In the genomic region with DNA sequence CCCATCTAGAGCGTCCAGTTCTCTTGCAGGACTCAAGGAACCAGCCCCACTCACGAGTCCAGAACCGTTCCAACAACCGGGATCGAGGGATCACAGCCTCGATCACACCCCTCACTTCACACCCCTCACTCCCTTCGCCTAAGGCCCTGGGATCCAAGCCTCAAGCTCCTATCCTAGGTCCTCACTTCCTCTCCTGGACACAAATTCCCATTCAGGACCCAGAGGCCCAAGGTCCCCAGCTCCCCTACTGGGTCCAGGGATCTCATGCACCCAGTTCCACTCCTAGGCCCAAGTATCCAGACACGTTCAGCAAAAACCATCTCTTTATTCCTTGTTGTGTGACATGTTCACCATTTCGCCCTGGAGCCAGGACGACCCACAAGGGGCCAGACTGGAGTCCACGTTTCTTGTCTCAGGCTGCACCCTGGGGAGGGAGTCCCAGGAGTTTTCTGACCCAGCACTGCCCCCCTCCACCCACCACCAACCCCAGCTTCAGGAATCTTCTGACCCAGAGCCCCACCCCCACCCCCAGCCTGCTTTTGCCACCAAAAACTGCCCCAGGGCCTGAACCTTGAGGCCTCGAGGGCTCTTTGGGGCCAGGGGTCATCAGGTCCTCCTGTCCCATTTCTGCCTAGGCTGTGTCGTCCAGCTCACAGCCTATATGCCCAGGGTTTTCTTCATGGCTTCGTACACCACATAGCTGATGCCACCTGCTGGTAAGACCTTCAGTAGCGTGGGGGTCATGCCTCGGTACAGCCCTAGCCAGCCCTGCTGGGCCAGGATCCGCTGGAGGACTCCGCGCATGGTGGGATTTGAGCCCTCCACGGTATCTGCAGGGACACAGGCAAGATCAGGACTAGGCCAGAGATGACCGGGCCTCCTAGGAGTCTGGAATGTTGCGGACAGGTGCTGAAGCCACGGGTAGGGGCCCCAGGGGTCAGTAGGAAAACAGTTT, we compare ENCODE assay signal across 8 cellular contexts. TPM values are rescaled to one million over a fixed set of nuclear protein-coding genes. Genes with fewer than 3 reads are reported as not detected.
A peak's percentile ranks its signal among the peaks of the same experiment; 100 is the strongest.
DNase-seq lines count a peak whose midpoint lies in the region; ATAC-seq lines count a peak whose summit lies in the region.

No MANE protein-coding gene starts in this region.

- H3K36me3 ChIP-seq in BLaER1: peaks cover 20% of the 10 kb centered on the region
- peaks cover 22% of the 10 kb centered on the region for H3K36me3 ChIP-seq in HUES6 (ENCODE audit: control insufficient read depth, insufficient read depth, low read length)
- H3K36me3 ChIP-seq in mesendoderm (ENCODE audit: control insufficient read depth, insufficient read depth, low read length): peaks cover 6% of the 10 kb centered on the region

- peak overlapping the region; percentile 97 for H4K5ac ChIP-seq in mesendoderm (ENCODE audit: low read length)

- no peak overlapping the region for H2BK5ac ChIP-seq in mesendoderm (ENCODE audit: low read length)

- ATAC-seq in GM21717 (IDR thresholded peaks at IDR 0.05; ENCODE audit: unreplicated experiment) (no peak), GM18861 (IDR thresholded peaks at IDR 0.05; ENCODE audit: unreplicated experiment) (no peak)

- H3K79me1 ChIP-seq in mesendoderm (ENCODE audit: low read length): no peaks in the 10 kb centered on the region

- H3K56ac ChIP-seq in mesendoderm (ENCODE audit: low read length): peak overlapping the region; percentile 65

- H3K23ac ChIP-seq in mesendoderm (ENCODE audit: low read length): no peak overlapping the region

- peaks cover 32% of the 10 kb centered on the region for H4K20me1 ChIP-seq in BLaER1

- H2BK15ac ChIP-seq in mesendoderm (replicated peaks; ENCODE audit: low read depth): no peak overlapping the region

- DNase-seq in mesendoderm: peak; percentile 11
- DNase-seq in dedifferentiated amniotic fluid mesenchymal stem cell (ENCODE audit: extremely low spot score): no peak
- DNase-seq in nucleus accumbens (lab: John Stamatoyannopoulos, UW): no peak

- H3K4ac ChIP-seq in mesendoderm (ENCODE audit: low read depth, low read length): peak overlapping the region; percentile 38

- H3K27ac ChIP-seq in BLaER1: peak overlapping the region; percentile 83
- no peak overlapping the region for H3K27ac ChIP-seq in HUES6 (ENCODE audit: low read depth, low read length)
- peak overlapping the region; percentile 95 for H3K27ac ChIP-seq in angular gyrus (ENCODE audit: low read depth, low read length)
- H3K27ac ChIP-seq in mesendoderm (ENCODE audit: low read depth, low read length): peak overlapping the region; percentile 26

- H3K4me1 ChIP-seq in BLaER1 (peaks cover 28% of the 10 kb centered on the region), HUES6 (ENCODE audit: control insufficient read depth, insufficient read depth, low read length) (0 out of 2 replicates have a peak, but pooled peaks cover 4% of the 10 kb centered on the region), mesendoderm (ENCODE audit: control insufficient read depth, low read depth, low read length) (peaks cover 2% of the 10 kb centered on the region)

- H2AK5ac ChIP-seq in mesendoderm (ENCODE audit: low read length): peak overlapping the region; percentile 77

- H3K4me2 ChIP-seq in BLaER1 (peak overlapping the region; percentile 72), mesendoderm (ENCODE audit: low read length) (no peak overlapping the region)

- peak overlapping the region; percentile 71 for H3K18ac ChIP-seq in mesendoderm (ENCODE audit: low read length)

- peaks cover 31% of the 10 kb centered on the region for H3K79me2 ChIP-seq in mesendoderm (ENCODE audit: control insufficient read depth, insufficient read depth, low read length)

- H3K4me3 ChIP-seq in BLaER1 (peak overlapping the region; percentile 52), HUES6 (ENCODE audit: low read depth, low read length) (0 out of 2 replicates have a peak overlapping the region, but pooled peaks have one; percentile 1), mesendoderm (ENCODE audit: low read length) (no peak overlapping the region)

- H3K9me3 ChIP-seq in BLaER1: no peaks in the 10 kb centered on the region
- peaks cover 4% of the 10 kb centered on the region; the same call in 1 of the 2 replicates for H3K9me3 ChIP-seq in HUES6 (ENCODE audit: control insufficient read depth, insufficient read depth, low read depth, low read length)

- H2BK120ac ChIP-seq in mesendoderm (ENCODE audit: low read depth, low read length): no peak overlapping the region

- peak overlapping the region; percentile 5; the same call in 1 of the 2 replicates for H3K9ac ChIP-seq in BLaER1
- no peak overlapping the region for H3K9ac ChIP-seq in HUES6 (ENCODE audit: low read length)
- H3K9ac ChIP-seq in mesendoderm (ENCODE audit: low read length): peak overlapping the region; percentile 25

- peak overlapping the region; percentile 84 for H4K8ac ChIP-seq in mesendoderm (ENCODE audit: low read depth, low read length)

- WGBS in mesendoderm (ENCODE audit: extremely low coverage, insufficient coverage, low lambda C conversion rate): no CpG with 5 or more reads among the region's 23 CpGs

- H3K27me3 ChIP-seq in BLaER1 (no peaks in the 10 kb centered on the region), HUES6 (ENCODE audit: control insufficient read depth, insufficient read depth, low read length) (peaks cover 11% of the 10 kb centered on the region), mesendoderm (ENCODE audit: insufficient read depth, low read length, poor library complexity) (no peaks in the 10 kb centered on the region)

RNA-seq across cellular contexts. Expression of a gene that starts 1.4 kb away (rescaled TPM):
- 333 TPM for polyA plus RNA-seq in mesendoderm (2013, experiment 1 of 2)
- polyA plus RNA-seq in mesendoderm (2013, experiment 2 of 2): 329 TPM

RNA-seq across cellular contexts. Expression of a gene that starts 7.6 kb away (rescaled TPM):
- polyA plus RNA-seq in mesendoderm (2013, experiment 1 of 2): 0.10 TPM
- polyA plus RNA-seq in mesendoderm (2013, experiment 2 of 2): 0.06 TPM

RNA-seq across cellular contexts. Expression of a gene that starts 33.0 kb away (rescaled TPM):
- 64.7 TPM for polyA plus RNA-seq in mesendoderm (2013, experiment 1 of 2)
- 63.7 TPM for polyA plus RNA-seq in mesendoderm (2013, experiment 2 of 2)

RNA-seq across cellular contexts. Expression of a gene that starts 33.6 kb away (rescaled TPM):
- polyA plus RNA-seq in mesendoderm (2013, experiment 1 of 2): 41.8 TPM
- 45.1 TPM for polyA plus RNA-seq in mesendoderm (2013, experiment 2 of 2)

RNA-seq across cellular contexts. Expression of a gene that starts 38.1 kb away (rescaled TPM):
- 14.0 TPM for polyA plus RNA-seq in mesendoderm (2013, experiment 1 of 2)
- 13.5 TPM for polyA plus RNA-seq in mesendoderm (2013, experiment 2 of 2)
